ENCODE assay signal across 23 cellular contexts in the genomic region with DNA sequence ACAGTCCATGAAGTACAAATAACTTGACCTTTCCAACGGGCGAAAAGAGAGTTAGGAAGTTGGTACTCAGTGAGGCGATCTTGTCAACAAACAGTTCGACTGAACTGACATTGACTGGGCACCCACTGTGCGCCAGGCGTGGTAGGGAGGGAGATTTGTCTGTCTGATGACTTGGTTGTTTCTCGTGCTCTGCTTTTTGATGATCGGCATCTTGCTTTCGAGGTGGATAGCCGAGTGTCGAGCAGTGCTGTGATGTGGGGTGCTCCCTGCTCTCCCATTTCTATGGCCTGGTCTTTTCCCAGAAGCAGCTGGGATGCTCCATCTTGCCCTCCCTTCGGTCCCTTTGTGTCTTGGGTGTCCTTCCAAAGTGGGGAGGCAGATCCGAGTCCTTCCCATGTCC. TPM values are rescaled to one million over a fixed set of nuclear protein-coding genes. Genes with fewer than 3 reads are reported as not detected.
DNase-seq lines count a peak whose midpoint lies in the region; ATAC-seq, FAIRE-seq and TF ChIP-seq lines count a peak whose summit lies in the region.
"Had no signal": no experiment of that assay in that cellular context is flagged by ENCODE, and none has a peak within 500 bp of the region (broad histone marks: within the 10 kb centered on the region; RNA-seq: fewer than 3 reads in every experiment).

No MANE protein-coding gene starts in this region.

- ATAC-seq in HepG2 (no peak), HG03520 (IDR thresholded peaks at IDR 0.05; ENCODE audit: unreplicated experiment) (no peak)

- H3K4me1 Mint-ChIP-seq in nephron progenitor cell = peaks cover 51% of the 10 kb centered on the region

- 90% methylated on average over 13 of the region's 13 CpGs for WGBS in esophagus muscularis mucosa
- WGBS in HepG2 (ENCODE audit: low lambda C conversion rate) = 75% methylated on average over 13 of the region's 13 CpGs

- TF ChIP-seq CTCF in esophagus muscularis mucosa (IDR thresholded peaks at IDR 0.05) (no peak), nephron progenitor cell (IDR thresholded peaks at IDR 0.05) (no peak), HepG2 (CRISPR knock-in tag; IDR thresholded peaks at IDR 0.05) (no peak)

- H3K27me3 Mint-ChIP-seq in nephron progenitor cell (ENCODE audit: low read depth, poor library complexity) = peaks cover 2% of the 10 kb centered on the region

- H3K4me3 ChIP-seq in HUES6 (ENCODE audit: low read depth, low read length) (0 out of 2 replicates have a peak overlapping the region, but pooled peaks have one; percentile 14), esophagus muscularis mucosa (no peak overlapping the region), stomach smooth muscle (ENCODE audit: low read length in 2 of 2) (no peak overlapping the region), HepG2 (replicated peaks in 1 of 3; ENCODE audit: insufficient read depth in 1 of 3, low read depth in 2 of 3, low read length in 3 of 3) (no peak overlapping the region)
- H3K4me3 ChIP-seq: dorsolateral prefrontal cortex, PC-9 had no signal

- H3K27me3 ChIP-seq in HUES6 (ENCODE audit: control insufficient read depth, insufficient read depth, low read length) (no peaks in the 10 kb centered on the region), esophagus muscularis mucosa (no peaks in the 10 kb centered on the region), stomach smooth muscle (ENCODE audit: control insufficient read depth in 1 of 2, insufficient read depth in 2 of 2, low read length in 2 of 2) (no peaks in the 10 kb centered on the region), HepG2 (ENCODE audit: control insufficient read depth in 1 of 2, insufficient read depth in 2 of 2, low read length in 2 of 2) (peaks cover 8 to 58% of the 10 kb centered on the region in 2 experiments; a peak in 4 of 5 replicates)
- H3K27me3 ChIP-seq: dorsolateral prefrontal cortex had no signal

- TF ChIP-seq POLR2A in esophagus muscularis mucosa (IDR thresholded peaks at IDR 0.05; ENCODE audit: low read depth) (no peak), HepG2 (IDR thresholded peaks at IDR 0.05; ENCODE audit: insufficient read depth in 1 of 2, low read depth in 2 of 2, low read length in 2 of 2) (no peak)

- no peak for FAIRE-seq in HepG2 (lab: Jason Lieb, UNC)
- FAIRE-seq: HTR-8/SVneo, keratinocyte had no signal

- POLR2A ChIA-PET in HepG2 (lab: Yijun Ruan, JAX) = no interaction called here

- in situ Hi-C loops in HepG2 (cut with HindIII; ENCODE audit: extremely low pct_ligation_motif_present, low pct_unique_long_range_greater_than_20kb) = no loop called here

- H3K36me3 ChIP-seq in HUES6 (ENCODE audit: control insufficient read depth, insufficient read depth, low read length) = no peaks in the 10 kb centered on the region
- H3K36me3 ChIP-seq in esophagus muscularis mucosa = no peaks in the 10 kb centered on the region
- no peaks in the 10 kb centered on the region for H3K36me3 ChIP-seq in stomach smooth muscle (ENCODE audit: control insufficient read depth in 2 of 2, insufficient read depth in 2 of 2, low read length in 2 of 2)
- H3K36me3 ChIP-seq in HepG2 (replicated peaks in 1 of 2; ENCODE audit: control insufficient read depth in 1 of 2, insufficient read depth in 2 of 2, low read length in 2 of 2) = no peaks in the 10 kb centered on the region

- H3K27ac ChIP-seq in HUES6 (ENCODE audit: low read depth, low read length) = peak overlapping the region; percentile 13; the same call in 1 of the 2 replicates
- peak overlapping the region in 3 of 4 donors; percentile 50 to 63 (median 52) for H3K27ac ChIP-seq in esophagus muscularis mucosa (replicated peaks in 1 of 4)
- peak overlapping the region; percentile 78 for H3K27ac ChIP-seq in stomach smooth muscle (ENCODE audit: low read length)
- no peak overlapping the region for H3K27ac ChIP-seq in HepG2 (ENCODE audit: extremely low read length, insufficient read depth, low read length)
- H3K27ac ChIP-seq: dorsolateral prefrontal cortex, PC-9 had no signal

- no peak overlapping the region for H2AFZ ChIP-seq in HepG2 (ENCODE audit: low read length)
- H2AFZ ChIP-seq: PC-9 had no signal

- DNase-seq in esophagus muscularis mucosa (ENCODE audit: extremely low spot score) = peak; percentile 91
- no peak for DNase-seq in nephron progenitor cell
- no peak for DNase-seq in HepG2 (ENCODE audit: low spot score)
- DNase-seq in KG1 (lab: John Stamatoyannopoulos, UW) = no peak
- DNase-seq: activated CD4-positive, alpha-beta T cell treated with anti-CD3 and anti-CD28 coated beads for 4 hours; activated CD8-positive, alpha-beta memory T cell treated with anti-CD3 and anti-CD28 coated beads for 24 hours; activated effector memory CD4-positive, alpha-beta T cell treated with anti-CD3 and anti-CD28 coated beads, Interleukin-2, amount 50 U/mL, for 16 hours; dorsolateral prefrontal cortex; GF-D8; NCI-H1048; NCI-H1694 treated with DMSO at 0.1 percent for 48 hours; NCI-H2171 treated with DMSO at 0.1 percent for 48 hours; NCI-H524 treated with DMSO at 0.1 percent for 48 hours; NK-92 treated with Interleukin-12 subunit alpha and Interleukin-12 subunit beta, amount 100 ng/mL, for 24 hours; PC-9; stimulated activated CD4-positive, alpha-beta T cell treated with anti-CD3 and anti-CD28 coated beads, Interleukin-15, amount 100 ng/mL, for 24 hours; stimulated activated naive CD4-positive, alpha-beta T cell had no signal

- no peak overlapping the region for H3K4me2 ChIP-seq in HepG2 (ENCODE audit: low read depth, low read length)
- H3K4me2 ChIP-seq: PC-9 had no signal

- BruUV-seq in HepG2 (replicated peaks; lab: Mats Ljungman, UMichigan) = no TSS peak

- peaks cover 16% of the 10 kb centered on the region for H3K36me3 Mint-ChIP-seq in nephron progenitor cell (ENCODE audit: low read depth)

- H3K79me2 ChIP-seq in HepG2 (ENCODE audit: insufficient read depth, low read length) = no peaks in the 10 kb centered on the region

- H3K9ac ChIP-seq in HUES6 (ENCODE audit: low read length) (no peak overlapping the region), stomach smooth muscle (ENCODE audit: low read length in 2 of 2) (no peak overlapping the region), HepG2 (ENCODE audit: insufficient read depth, low read depth, low read length) (no peak overlapping the region)

- no peaks in the 10 kb centered on the region for H3K9me3 ChIP-seq in HUES6 (ENCODE audit: control insufficient read depth, insufficient read depth, low read depth, low read length)
- H3K9me3 ChIP-seq in esophagus muscularis mucosa = peaks cover 0 to 8% (median 0%) of the 10 kb centered on the region in 4 donors
- H3K9me3 ChIP-seq in stomach smooth muscle (ENCODE audit: control insufficient read depth in 2 of 2, low read length in 2 of 2) = no peaks in the 10 kb centered on the region
- no peaks in the 10 kb centered on the region for H3K9me3 ChIP-seq in HepG2 (ENCODE audit: low read length)

- peaks cover 25% of the 10 kb centered on the region for H3K4me1 ChIP-seq in HUES6 (ENCODE audit: control insufficient read depth, insufficient read depth, low read length)
- H3K4me1 ChIP-seq in esophagus muscularis mucosa = peaks cover 0 to 26% (median 19%) of the 10 kb centered on the region in 4 donors
- peaks cover 21% of the 10 kb centered on the region for H3K4me1 ChIP-seq in stomach smooth muscle (ENCODE audit: control insufficient read depth, insufficient read depth, low read length)
- peaks cover 5% of the 10 kb centered on the region; the same call in 1 of the 2 replicates for H3K4me1 ChIP-seq in HepG2 (ENCODE audit: insufficient read depth, low read length)

- CTCF ChIA-PET in HepG2 (lab: Yijun Ruan, JAX; ENCODE audit: low intra/inter-chr PET ratio, low total read pairs) = no interaction called here

- TF ChIP-seq EP300 in esophagus muscularis mucosa (IDR thresholded peaks at IDR 0.05) = no peak
- TF ChIP-seq EP300 in HepG2 (IDR thresholded peaks at IDR 0.05; ENCODE audit: low read depth in 2 of 2, low read length in 2 of 2) = no peak
- no peak for TF ChIP-seq EP300 in HepG2 (CRISPR knock-in tag; IDR thresholded peaks at IDR 0.05; ENCODE audit: borderline replicate concordance)

- peak overlapping the region; percentile 83 for H3K27ac Mint-ChIP-seq in nephron progenitor cell
- H3K27ac Mint-ChIP-seq: T-helper 2 cell treated with Interferon-gamma antibody and Interleukin-4, amounts not matched to agents 5 μg/mL and 100 μg/mL, for 36 hours had no signal

- no peak for TF ChIP-seq RAD21 in HepG2 (CRISPR knock-in tag; IDR thresholded peaks at IDR 0.05)

- peak overlapping the region; percentile 4 for H3K4me3 Mint-ChIP-seq in nephron progenitor cell
- H3K4me3 Mint-ChIP-seq: T-helper 2 cell treated with Interferon-gamma antibody and Interleukin-4, amounts not matched to agents 5 μg/mL and 100 μg/mL, for 36 hours had no signal

- intact Hi-C loops in esophagus muscularis mucosa (cut with DNase I) = no loop called here
- intact Hi-C loops in HepG2 (cut with micrococcal nuclease; ENCODE audit: unreplicated experiment) = no loop called here

- H4K20me1 ChIP-seq in HepG2 (ENCODE audit: insufficient read depth, low read length) = no peaks in the 10 kb centered on the region

- H3K9me3 Mint-ChIP-seq in nephron progenitor cell = peaks cover 35% of the 10 kb centered on the region

TF ChIP-seq in HepG2, 621 proteins besides CTCF, POLR2A, EP300 and RAD21 (continues in another document):
- TF ChIP-seq ZNF24 (IDR thresholded peaks at IDR 0.05) = no peak

RNA-seq across cellular contexts. Expression of gene RPP40, which starts 30.4 kb away (rescaled TPM):
- total RNA-seq in esophagus muscularis mucosa = 1 to 10 TPM; 2.5 to 7.9 (median 3.8) TPM
- total RNA-seq in HepG2 (2016; rRNA removed; fragmentation: Illumina TruSeq; extraction: Trizol) = 41.2 and 64.0 TPM in 2 replicates
- 6.2 and 9.4 TPM in 2 replicates for total RNA-seq in HepG2 (2016; cell fraction: cytosol; rRNA removed; fragmentation: Illumina TruSeq; extraction: Trizol; ENCODE audit: low read depth)
- 44.8 and 65.5 TPM in 2 replicates for total RNA-seq in HepG2 (2016; cell fraction: insoluble cytoplasmic fraction; rRNA removed; fragmentation: Illumina TruSeq; extraction: Trizol)
- total RNA-seq in HepG2 (2016; cell fraction: membrane; rRNA removed; fragmentation: Illumina TruSeq; extraction: Trizol) = 13.3 and 13.7 TPM in 2 replicates
- 22.1 and 24.0 TPM in 2 replicates for total RNA-seq in HepG2 (2016; cell fraction: nucleus; rRNA removed; fragmentation: Illumina TruSeq; extraction: Trizol)
- 18.0 and 19.4 TPM in 2 replicates for polyA plus RNA-seq in HepG2 (2011; rRNA removed)
- 7.7 and 14.3 TPM in 2 replicates for polyA plus RNA-seq in HepG2 (2011; cell fraction: cytosol; rRNA removed)
- 6.5 and 6.6 TPM in 2 replicates for polyA plus RNA-seq in HepG2 (2011; cell fraction: nucleus; rRNA removed)
- polyA plus RNA-seq in HepG2 (2012) = 26.7 and 29.8 TPM in 2 replicates
- polyA plus RNA-seq in HepG2 (2016; cell fraction: cytosol; fragmentation: Illumina TruSeq; extraction: Trizol; ENCODE audit: low read depth) = 15.4 and 17.1 TPM in 2 replicates
- polyA plus RNA-seq in HepG2 (2016; cell fraction: insoluble cytoplasmic fraction; fragmentation: Illumina TruSeq; extraction: Trizol; ENCODE audit: low read depth) = 66.0 and 77.9 TPM in 2 replicates
- polyA plus RNA-seq in HepG2 (2016; cell fraction: membrane; fragmentation: Illumina TruSeq; extraction: Trizol; ENCODE audit: low read depth) = 17.5 and 18.0 TPM in 2 replicates
- 29.6 and 31.9 TPM in 2 replicates for polyA plus RNA-seq in HepG2 (2016; cell fraction: nucleus; fragmentation: Illumina TruSeq; extraction: Trizol; ENCODE audit: insufficient read depth, low read depth)
- polyA minus RNA-seq in HepG2 (2011; rRNA and poly(A)+ RNA removed; ENCODE audit: low replicate concordance) = 9.4 and 13.4 TPM in 2 replicates
- 6.6 and 7.6 TPM in 2 replicates for polyA minus RNA-seq in HepG2 (2011; cell fraction: cytosol; rRNA and poly(A)+ RNA removed)
- polyA minus RNA-seq in HepG2 (2011; cell fraction: nucleus; rRNA and poly(A)+ RNA removed) = 24.3 and 26.1 TPM in 2 replicates
